In genomic region chr7:93231799-93232672, GRCh38 we compare ENCODE assay signal across 1 cellular context.
A peak's percentile ranks its signal among the peaks of the same experiment; 100 is the strongest.
TF ChIP-seq lines count a peak whose summit lies in the region.

TSS of gene VPS50 (plus strand) at chr7:93232366. CDS start at chr7:93232468, 102 bp downstream.

TF ChIP-seq in K562, 482 proteins besides CTCF, POLR2A, EP300 and RAD21 (continued from another document and continues in another):
- TF ChIP-seq CLOCK (CRISPR knock-in tag; IDR thresholded peaks at IDR 0.05; ENCODE audit: borderline replicate concordance), result 0 out of 2 replicates have a peak, but pooled peaks have one; percentile 31
- no peak for TF ChIP-seq MXD1 (CRISPR knock-in tag; IDR thresholded peaks at IDR 0.05; ENCODE audit: borderline replicate concordance, poor library complexity, severe bottlenecking)
- TF ChIP-seq SREBF1 (IDR thresholded peaks at IDR 0.05; ENCODE audit: borderline replicate concordance, low read depth, low read length), result 0 out of 2 replicates have a peak, but pooled peaks have one; percentile 44
- TF ChIP-seq ESRRB (CRISPR knock-in tag; IDR thresholded peaks at IDR 0.05; ENCODE audit: borderline replicate concordance), result no peak
- no peak for TF ChIP-seq ZKSCAN8 (CRISPR knock-in tag; IDR thresholded peaks at IDR 0.05)
- no peak for TF ChIP-seq HBP1 (CRISPR knock-in tag; IDR thresholded peaks at IDR 0.05)
- TF ChIP-seq PTBP1 (IDR thresholded peaks at IDR 0.05; ENCODE audit: low read depth, low read length), result no peak
- no peak for TF ChIP-seq EWSR1 (IDR thresholded peaks at IDR 0.05; ENCODE audit: borderline replicate concordance, low read depth, partially characterized antibody)
- TF ChIP-seq SPI1 (IDR thresholded peaks at IDR 0.05; ENCODE audit: borderline replicate concordance, low read depth, low read length), result no peak
- no peak for TF ChIP-seq DDX20 (tag; IDR thresholded peaks at IDR 0.05; ENCODE audit: low read depth)
- no peak for TF ChIP-seq ZNF347 (CRISPR knock-in tag; IDR thresholded peaks at IDR 0.05; ENCODE audit: low read depth)
- TF ChIP-seq NFRKB (IDR thresholded peaks at IDR 0.05; ENCODE audit: low read depth), result 0 out of 2 replicates have a peak, but pooled peaks have one; percentile 68
- TF ChIP-seq THAP7 (CRISPR knock-in tag; IDR thresholded peaks at IDR 0.05), result no peak
- no peak for TF ChIP-seq MCM7 (IDR thresholded peaks at IDR 0.05)
- TF ChIP-seq HMGXB4 (CRISPR knock-in tag; IDR thresholded peaks at IDR 0.05), result no peak; the same call in 1 of the 2 replicates
- no peak for TF ChIP-seq HDAC3 (IDR thresholded peaks at IDR 0.05; ENCODE audit: borderline replicate concordance, partially characterized antibody)
- TF ChIP-seq ZNF274 (IDR thresholded peaks at IDR 0.05; ENCODE audit: borderline replicate concordance, low read depth, low read length), result no peak
- no peak for TF ChIP-seq AFF4 (CRISPR knock-in tag; IDR thresholded peaks at IDR 0.05)
- TF ChIP-seq RBM22 (IDR thresholded peaks at IDR 0.05; ENCODE audit: low read depth, low read length, poor library complexity, severe bottlenecking), result no peak
- TF ChIP-seq POLR3G (IDR thresholded peaks at IDR 0.05; ENCODE audit: extremely low read depth, insufficient read length, insufficient replicate concordance), result no peak
- TF ChIP-seq KLF6 (CRISPR knock-in tag; IDR thresholded peaks at IDR 0.05; ENCODE audit: borderline replicate concordance), result no peak
- peak; percentile 81 for TF ChIP-seq ELF1 (tag; IDR thresholded peaks at IDR 0.05)
- no peak for TF ChIP-seq FIP1L1 (IDR thresholded peaks at IDR 0.05; ENCODE audit: low read depth, low read length, poor library complexity, severe bottlenecking)
- TF ChIP-seq ZBTB8A (IDR thresholded peaks at IDR 0.05; ENCODE audit: partially characterized antibody), result no peak
- no peak for TF ChIP-seq ZBTB1 (CRISPR knock-in tag; IDR thresholded peaks at IDR 0.05; ENCODE audit: borderline replicate concordance, low read depth)
- TF ChIP-seq GTF2E2 (tag; IDR thresholded peaks at IDR 0.05), result no peak
- no peak for TF ChIP-seq CCAR2 (IDR thresholded peaks at IDR 0.05; ENCODE audit: low read depth, low read length)
- TF ChIP-seq ATF3 (IDR thresholded peaks at IDR 0.05), result peak; percentile 21; the same call in 1 of the 2 replicates
- no peak for TF ChIP-seq ATF3 (CRISPR knock-in tag; conservative IDR thresholded peaks at IDR 0.05)
- no peak for TF ChIP-seq YBX1 (IDR thresholded peaks at IDR 0.05)
- no peak for TF ChIP-seq ZNF277 (CRISPR knock-in tag; IDR thresholded peaks at IDR 0.05; ENCODE audit: borderline replicate concordance)
- no peak for TF ChIP-seq MTA2 (IDR thresholded peaks at IDR 0.05; ENCODE audit: low read depth)
- TF ChIP-seq MAZ (CRISPR knock-in tag; conservative IDR thresholded peaks at IDR 0.05 in 1 of 2, IDR thresholded peaks at IDR 0.05 in 1 of 2), result peak; percentile 44 to 68
- peak; percentile 86 for TF ChIP-seq TBP (optimal IDR thresholded peaks at IDR 0.05; ENCODE audit: low read depth, low read length)
- TF ChIP-seq ZBTB33 (CRISPR knock-in tag; IDR thresholded peaks at IDR 0.05), result 0 out of 2 replicates have a peak, but pooled peaks have one; percentile 16
- 0 out of 2 replicates have a peak, but pooled peaks have one; percentile 24 for TF ChIP-seq MAFK (IDR thresholded peaks at IDR 0.05; ENCODE audit: low read length)
- TF ChIP-seq MECOM (CRISPR knock-in tag; IDR thresholded peaks at IDR 0.05), result no peak
- peak; percentile 97 for TF ChIP-seq HDAC2 (IDR thresholded peaks at IDR 0.05)
- no peak for TF ChIP-seq EZH2 (IDR thresholded peaks at IDR 0.05; ENCODE audit: borderline replicate concordance, low read depth, low read length)
- TF ChIP-seq ZNF766 (CRISPR knock-in tag; conservative IDR thresholded peaks at IDR 0.05), result peak; percentile 94
- TF ChIP-seq RAD51 (IDR thresholded peaks at IDR 0.05; ENCODE audit: borderline replicate concordance, low read depth), result peak; percentile 98
- TF ChIP-seq ZNF57 (CRISPR knock-in tag; IDR thresholded peaks at IDR 0.05), result no peak
- 0 out of 4 replicates have a peak, but pooled peaks of 1 of the 2 experiments have one; percentile 43 for TF ChIP-seq UBTF (IDR thresholded peaks at IDR 0.05; ENCODE audit: borderline replicate concordance in 1 of 2, low read depth in 2 of 2, low read length in 2 of 2)
- TF ChIP-seq ZBTB43 (CRISPR knock-in tag; IDR thresholded peaks at IDR 0.05), result no peak
